22 cellular contexts compared by ENCODE assay signal in genomic region chr1:194175251-194175650, GRCh38.
"Had no signal": no experiment of that assay in that cellular context is flagged by ENCODE, and none has a peak within 500 bp of the region (broad histone marks: within the 10 kb centered on the region; RNA-seq: fewer than 3 reads in every experiment).

No MANE protein-coding gene starts in this region.

- H3K4me3 ChIP-seq: body of pancreas, colonic mucosa, lower lobe of right lung, right atrium auricular region, tibial nerve had no signal

- H3K36me3 ChIP-seq: colonic mucosa, lower lobe of right lung, right atrium auricular region, tibial nerve had no signal

- H3K4me1 ChIP-seq: body of pancreas, colonic mucosa, lower lobe of right lung, right atrium auricular region, tibial nerve had no signal

- DNase-seq: activated CD4-positive, alpha-beta memory T cell treated with anti-CD3 and anti-CD28 coated beads for 36 hours; activated CD4-positive, alpha-beta T cell treated with anti-CD3 and anti-CD28 coated beads for 36 hours; activated naive CD8-positive, alpha-beta T cell treated with anti-CD3 and anti-CD28 coated beads for 36 hours; activated T-cell treated with anti-CD3 and anti-CD28 coated beads for 4 hours; amygdala; body of pancreas; colonic mucosa; endodermal cell; erythroblast; foreskin melanocyte; head of caudate nucleus; immature natural killer cell; left colon; lower lobe of right lung; midbrain; nephron progenitor cell; stimulated activated CD4-positive, alpha-beta T cell treated with anti-CD3 and anti-CD28 coated beads, Interleukin-2, amount 100 ng/mL, for 24 hours; stimulated activated naive CD8-positive, alpha-beta T cell treated with anti-CD3 and anti-CD28 coated beads, Interleukin-15, Interleukin-2, amounts not matched to agents 100 U/mL and 50 U/mL, for 24 hours; substantia nigra; SW 1271 had no signal

- H3K27me3 ChIP-seq: body of pancreas, colonic mucosa, tibial nerve had no signal

- H3K9me3 ChIP-seq: body of pancreas, colonic mucosa, lower lobe of right lung, tibial nerve had no signal

- ATAC-seq: activated CD4-positive, alpha-beta T cell treated with anti-CD3 and anti-CD28 coated beads for 36 hours; body of pancreas; left colon; lower lobe of right lung; stimulated activated naive CD8-positive, alpha-beta T cell treated with anti-CD3 and anti-CD28 coated beads, Interleukin-15, Interleukin-2, amounts not matched to agents 100 U/mL and 50 U/mL, for 24 hours had no signal

- H3K27ac ChIP-seq: body of pancreas, colonic mucosa, lower lobe of right lung, right atrium auricular region, tibial nerve had no signal
